1 cellular context compared by ENCODE assay signal in the genomic region with DNA sequence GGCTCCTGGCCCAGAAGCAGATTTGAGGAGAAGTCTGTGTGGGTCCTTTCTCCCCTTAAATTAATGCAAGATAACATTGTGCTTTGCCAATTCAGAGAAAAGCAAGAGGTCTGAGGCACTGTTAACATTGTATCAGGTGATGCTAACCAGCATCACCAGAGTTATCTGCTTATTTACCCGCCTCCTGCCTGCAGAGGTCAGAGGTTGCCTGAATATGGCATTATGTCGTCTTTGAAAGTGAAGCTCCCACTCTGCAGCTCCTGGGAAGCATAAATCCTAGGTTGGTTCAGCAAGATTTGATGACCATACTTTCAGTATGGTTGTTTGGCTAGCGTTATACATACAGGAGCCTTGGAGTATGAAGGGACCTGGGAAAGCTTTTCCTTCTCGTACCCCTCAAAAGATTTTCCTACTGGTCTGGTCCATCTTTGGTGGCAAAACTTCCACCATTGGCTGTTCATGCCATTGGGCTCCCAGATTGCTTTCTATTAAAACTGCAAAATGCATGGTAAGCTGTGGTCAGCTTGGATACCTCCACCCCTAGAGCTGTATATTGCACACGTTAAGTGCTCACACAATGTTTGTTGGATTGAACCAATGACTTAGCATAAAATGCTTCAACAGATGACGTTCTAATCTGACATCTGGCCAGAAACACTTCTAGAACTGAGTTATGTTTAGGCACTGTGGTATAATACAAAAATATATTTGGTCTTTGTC.
TF ChIP-seq lines count a peak whose summit lies in the region.

No MANE protein-coding gene starts in this region.

TF ChIP-seq in GM12878, 131 proteins besides CTCF, POLR2A, EP300 and RAD21:
- TF ChIP-seq, protein P1, sequence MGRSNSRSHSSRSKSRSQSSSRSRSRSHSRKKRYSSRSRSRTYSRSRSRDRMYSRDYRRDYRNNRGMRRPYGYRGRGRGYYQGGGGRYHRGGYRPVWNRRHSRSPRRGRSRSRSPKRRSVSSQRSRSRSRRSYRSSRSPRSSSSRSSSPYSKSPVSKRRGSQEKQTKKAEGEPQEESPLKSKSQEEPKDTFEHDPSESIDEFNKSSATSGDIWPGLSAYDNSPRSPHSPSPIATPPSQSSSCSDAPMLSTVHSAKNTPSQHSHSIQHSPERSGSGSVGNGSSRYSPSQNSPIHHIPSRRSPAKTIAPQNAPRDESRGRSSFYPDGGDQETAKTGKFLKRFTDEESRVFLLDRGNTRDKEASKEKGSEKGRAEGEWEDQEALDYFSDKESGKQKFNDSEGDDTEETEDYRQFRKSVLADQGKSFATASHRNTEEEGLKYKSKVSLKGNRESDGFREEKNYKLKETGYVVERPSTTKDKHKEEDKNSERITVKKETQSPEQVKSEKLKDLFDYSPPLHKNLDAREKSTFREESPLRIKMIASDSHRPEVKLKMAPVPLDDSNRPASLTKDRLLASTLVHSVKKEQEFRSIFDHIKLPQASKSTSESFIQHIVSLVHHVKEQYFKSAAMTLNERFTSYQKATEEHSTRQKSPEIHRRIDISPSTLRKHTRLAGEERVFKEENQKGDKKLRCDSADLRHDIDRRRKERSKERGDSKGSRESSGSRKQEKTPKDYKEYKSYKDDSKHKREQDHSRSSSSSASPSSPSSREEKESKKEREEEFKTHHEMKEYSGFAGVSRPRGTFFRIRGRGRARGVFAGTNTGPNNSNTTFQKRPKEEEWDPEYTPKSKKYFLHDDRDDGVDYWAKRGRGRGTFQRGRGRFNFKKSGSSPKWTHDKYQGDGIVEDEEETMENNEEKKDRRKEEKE (IDR thresholded peaks at IDR 0.05): no peak
- TF ChIP-seq MTA3 (IDR thresholded peaks at IDR 0.05; ENCODE audit: borderline replicate concordance, low read length): no peak
- no peak for TF ChIP-seq SMARCA5 (IDR thresholded peaks at IDR 0.05)
- TF ChIP-seq, protein P2, sequence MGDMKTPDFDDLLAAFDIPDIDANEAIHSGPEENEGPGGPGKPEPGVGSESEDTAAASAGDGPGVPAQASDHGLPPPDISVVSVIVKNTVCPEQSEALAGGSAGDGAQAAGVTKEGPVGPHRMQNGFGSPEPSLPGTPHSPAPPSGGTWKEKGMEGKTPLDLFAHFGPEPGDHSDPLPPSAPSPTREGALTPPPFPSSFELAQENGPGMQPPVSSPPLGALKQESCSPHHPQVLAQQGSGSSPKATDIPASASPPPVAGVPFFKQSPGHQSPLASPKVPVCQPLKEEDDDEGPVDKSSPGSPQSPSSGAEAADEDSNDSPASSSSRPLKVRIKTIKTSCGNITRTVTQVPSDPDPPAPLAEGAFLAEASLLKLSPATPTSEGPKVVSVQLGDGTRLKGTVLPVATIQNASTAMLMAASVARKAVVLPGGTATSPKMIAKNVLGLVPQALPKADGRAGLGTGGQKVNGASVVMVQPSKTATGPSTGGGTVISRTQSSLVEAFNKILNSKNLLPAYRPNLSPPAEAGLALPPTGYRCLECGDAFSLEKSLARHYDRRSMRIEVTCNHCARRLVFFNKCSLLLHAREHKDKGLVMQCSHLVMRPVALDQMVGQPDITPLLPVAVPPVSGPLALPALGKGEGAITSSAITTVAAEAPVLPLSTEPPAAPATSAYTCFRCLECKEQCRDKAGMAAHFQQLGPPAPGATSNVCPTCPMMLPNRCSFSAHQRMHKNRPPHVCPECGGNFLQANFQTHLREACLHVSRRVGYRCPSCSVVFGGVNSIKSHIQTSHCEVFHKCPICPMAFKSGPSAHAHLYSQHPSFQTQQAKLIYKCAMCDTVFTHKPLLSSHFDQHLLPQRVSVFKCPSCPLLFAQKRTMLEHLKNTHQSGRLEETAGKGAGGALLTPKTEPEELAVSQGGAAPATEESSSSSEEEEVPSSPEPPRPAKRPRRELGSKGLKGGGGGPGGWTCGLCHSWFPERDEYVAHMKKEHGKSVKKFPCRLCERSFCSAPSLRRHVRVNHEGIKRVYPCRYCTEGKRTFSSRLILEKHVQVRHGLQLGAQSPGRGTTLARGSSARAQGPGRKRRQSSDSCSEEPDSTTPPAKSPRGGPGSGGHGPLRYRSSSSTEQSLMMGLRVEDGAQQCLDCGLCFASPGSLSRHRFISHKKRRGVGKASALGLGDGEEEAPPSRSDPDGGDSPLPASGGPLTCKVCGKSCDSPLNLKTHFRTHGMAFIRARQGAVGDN (IDR thresholded peaks at IDR 0.05): no peak
- no peak for TF ChIP-seq HDGF (IDR thresholded peaks at IDR 0.05)
- no peak for TF ChIP-seq PBX3 (IDR thresholded peaks at IDR 0.05; ENCODE audit: insufficient replicate concordance, low read depth, low read length)
- no peak for TF ChIP-seq ZSCAN29 (IDR thresholded peaks at IDR 0.05)
- TF ChIP-seq YBX1 (IDR thresholded peaks at IDR 0.05): no peak
- no peak for TF ChIP-seq KAT2A (conservative IDR thresholded peaks at IDR 0.05; ENCODE audit: control insufficient read depth, low read depth, low read length)
- TF ChIP-seq USF1 (IDR thresholded peaks at IDR 0.05; ENCODE audit: borderline replicate concordance, extremely low read length, insufficient read depth, low read depth, low read length): no peak
- no peak for TF ChIP-seq E2F4 (IDR thresholded peaks at IDR 0.05; ENCODE audit: low read depth, low read length)
- TF ChIP-seq NR2F1 (conservative IDR thresholded peaks at IDR 0.05): no peak
- no peak for TF ChIP-seq SMC3 (IDR thresholded peaks at IDR 0.05; ENCODE audit: borderline replicate concordance, low read length)
- no peak for TF ChIP-seq NFIC (IDR thresholded peaks at IDR 0.05; ENCODE audit: low read depth, low read length)
- no peak for TF ChIP-seq FOXM1 (IDR thresholded peaks at IDR 0.05; ENCODE audit: low read depth, low read length)
- TF ChIP-seq YY1 (IDR thresholded peaks at IDR 0.05; ENCODE audit: low read depth, low read length): no peak
